In the genomic region with DNA sequence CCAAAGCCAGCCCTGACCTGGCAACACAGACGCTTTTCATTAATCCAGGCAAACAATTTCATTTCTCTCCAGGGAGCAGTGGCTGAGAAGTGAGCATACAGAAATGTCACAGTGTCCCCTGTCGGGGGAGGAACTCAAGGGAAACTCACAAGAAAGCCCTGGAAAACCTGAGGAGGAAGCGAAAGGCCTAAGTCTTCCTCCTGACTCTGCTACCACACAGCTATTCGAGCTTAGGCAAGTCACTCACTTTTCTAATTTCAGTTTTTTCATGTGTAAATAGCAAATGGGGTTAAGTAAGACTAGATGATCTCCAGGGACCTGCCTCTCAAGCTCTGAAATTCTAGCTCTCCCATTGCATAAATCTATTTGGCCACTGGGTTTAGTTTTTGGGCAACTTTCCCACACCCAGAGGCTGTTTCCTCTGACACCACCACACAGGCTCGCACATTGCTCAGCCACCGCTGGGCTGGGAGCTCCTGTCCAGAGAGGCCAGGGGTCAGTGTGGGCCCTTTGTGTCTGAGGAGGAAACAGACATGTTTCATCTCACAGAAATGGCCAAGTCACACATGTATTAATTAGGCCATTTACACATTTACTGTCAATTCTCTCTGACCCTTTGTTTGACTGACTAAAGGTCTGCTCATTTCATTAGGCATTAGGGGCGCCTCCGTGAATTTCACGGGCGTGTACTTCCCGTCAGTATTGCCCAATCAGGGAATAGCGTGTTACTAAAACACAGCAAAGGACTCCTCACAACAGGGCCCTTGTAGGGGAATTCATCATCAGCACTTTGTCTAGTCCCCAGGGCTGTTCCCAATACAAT, we compare ENCODE assay signal across 8 cellular contexts. TPM values are rescaled to one million over a fixed set of nuclear protein-coding genes. Genes with fewer than 3 reads are reported as not detected.
A peak's percentile ranks its signal among the peaks of the same experiment; 100 is the strongest.
DNase-seq lines count a peak whose midpoint lies in the region; ATAC-seq and TF ChIP-seq lines count a peak whose summit lies in the region.

No MANE protein-coding gene starts in this region.

- no peaks in the 10 kb centered on the region for H3K9me3 ChIP-seq in Panc1 (ENCODE audit: control insufficient read depth, insufficient read depth, low read depth, low read length)

- peaks cover 42% of the 10 kb centered on the region for H3K4me1 ChIP-seq in Panc1 (ENCODE audit: control insufficient read depth, insufficient read depth, low read length)

- H3K27ac ChIP-seq in Panc1 (ENCODE audit: low read length), result peak overlapping the region; percentile 45; the same call in 1 of the 2 replicates

- ATAC-seq in Panc1 (peak; percentile 42; the same call in 1 of the 2 replicates), HG02678 (IDR thresholded peaks at IDR 0.05; ENCODE audit: unreplicated experiment) (no peak), HG02571 (IDR thresholded peaks at IDR 0.05; ENCODE audit: unreplicated experiment) (no peak)
- no peak for ATAC-seq in effector memory CD8-positive, alpha-beta T cell (replicated peaks)

- CTCF ChIA-PET in Panc1 (lab: Charles Lee), result no interaction called here

- H3K9me3 Mint-ChIP-seq in activated T-cell treated with anti-CD3 and anti-CD28 coated beads, Interleukin-2, amount 50 U/mL, for 24 hours, result no peaks in the 10 kb centered on the region
- no peaks in the 10 kb centered on the region for H3K9me3 Mint-ChIP-seq in effector memory CD8-positive, alpha-beta T cell

- H3K36me3 ChIP-seq in Panc1 (ENCODE audit: control insufficient read depth, insufficient read depth, low read length), result peaks cover 18% of the 10 kb centered on the region

- H3K4me3 ChIP-seq in Panc1 (ENCODE audit: low read depth in 2 of 2, low read length in 2 of 2), result no peak overlapping the region

- no peaks in the 10 kb centered on the region for H3K27me3 ChIP-seq in Panc1 (ENCODE audit: control insufficient read depth, insufficient read depth, low read length)

- DNase-seq in activated T-cell treated with anti-CD3 and anti-CD28 coated beads, Interleukin-2, amount 50 U/mL, for 24 hours, result no peak
- DNase-seq in activated T-cell treated with anti-CD3 and anti-CD28 coated beads, Interleukin-2, amount 50 U/mL, for 48 hours, result no peak
- DNase-seq in Panc1 (ENCODE audit: low read depth, low spot score) (no peak), myocyte (ENCODE audit: low read depth) (peak; percentile 98)
- no peak for DNase-seq in effector memory CD8-positive, alpha-beta T cell
- DNase-seq in stimulated activated CD4-positive, alpha-beta T cell treated with anti-CD3 and anti-CD28 coated beads, Interleukin-12 subunit alpha, Interleukin-12 subunit beta, amount 100 ng/mL, for 4 hours, result no peak

- peaks cover 97% of the 10 kb centered on the region for H3K36me3 Mint-ChIP-seq in activated T-cell treated with anti-CD3 and anti-CD28 coated beads, Interleukin-2, amount 50 U/mL, for 24 hours (ENCODE audit: low read depth)
- peaks cover 84% of the 10 kb centered on the region for H3K36me3 Mint-ChIP-seq in effector memory CD8-positive, alpha-beta T cell (ENCODE audit: insufficient read depth)

- in situ Hi-C loops in Panc1 (cut with HindIII; ENCODE audit: low pct_unique_long_range_greater_than_20kb, low sequenced_read_pairs), result no loop called here

- peaks cover 47% of the 10 kb centered on the region for H3K4me1 Mint-ChIP-seq in activated T-cell treated with anti-CD3 and anti-CD28 coated beads, Interleukin-2, amount 50 U/mL, for 24 hours (ENCODE audit: low read depth)
- peaks cover 8 to 15% of the 10 kb centered on the region in 2 donors for H3K4me1 Mint-ChIP-seq in effector memory CD8-positive, alpha-beta T cell (ENCODE audit: low read depth in 2 of 2)

- no peaks in the 10 kb centered on the region for H3K27me3 Mint-ChIP-seq in activated T-cell treated with anti-CD3 and anti-CD28 coated beads, Interleukin-2, amount 50 U/mL, for 24 hours
- H3K27me3 Mint-ChIP-seq in effector memory CD8-positive, alpha-beta T cell, result no peaks in the 10 kb centered on the region

- intact Hi-C loops in Panc1 (cut with micrococcal nuclease; ENCODE audit: unreplicated experiment), result no loop called here

- TF ChIP-seq CTCF in Panc1 (IDR thresholded peaks at IDR 0.05), result no peak

- no peak overlapping the region for H3K4me3 Mint-ChIP-seq in activated T-cell treated with anti-CD3 and anti-CD28 coated beads, Interleukin-2, amount 50 U/mL, for 24 hours
- H3K4me3 Mint-ChIP-seq in effector memory CD8-positive, alpha-beta T cell, result no peak overlapping the region

- POLR2A ChIA-PET in Panc1 (lab: Charles Lee), result no interaction called here

- no TSS peak for BruUV-seq in Panc1 (replicated peaks; lab: Mats Ljungman, UMichigan)

- peak overlapping the region; percentile 87 for H3K27ac Mint-ChIP-seq in activated T-cell treated with anti-CD3 and anti-CD28 coated beads, Interleukin-2, amount 50 U/mL, for 24 hours
- peak overlapping the region; percentile 76 to 80 for H3K27ac Mint-ChIP-seq in effector memory CD8-positive, alpha-beta T cell

RNA-seq across cellular contexts. Expression of a gene that starts 9.8 kb away (rescaled TPM):
- total RNA-seq in Panc1 (2021; ENCODE audit: unreplicated experiment), result 49.7 TPM
- 45.4 TPM for polyA plus RNA-seq in Panc1 (2012; ENCODE audit: insufficient read length)
- 26.4 and 29.0 TPM in 2 replicates for total RNA-seq in myocyte
- 144 TPM for polyA plus RNA-seq in myocyte (2012)
